In the genomic region with DNA sequence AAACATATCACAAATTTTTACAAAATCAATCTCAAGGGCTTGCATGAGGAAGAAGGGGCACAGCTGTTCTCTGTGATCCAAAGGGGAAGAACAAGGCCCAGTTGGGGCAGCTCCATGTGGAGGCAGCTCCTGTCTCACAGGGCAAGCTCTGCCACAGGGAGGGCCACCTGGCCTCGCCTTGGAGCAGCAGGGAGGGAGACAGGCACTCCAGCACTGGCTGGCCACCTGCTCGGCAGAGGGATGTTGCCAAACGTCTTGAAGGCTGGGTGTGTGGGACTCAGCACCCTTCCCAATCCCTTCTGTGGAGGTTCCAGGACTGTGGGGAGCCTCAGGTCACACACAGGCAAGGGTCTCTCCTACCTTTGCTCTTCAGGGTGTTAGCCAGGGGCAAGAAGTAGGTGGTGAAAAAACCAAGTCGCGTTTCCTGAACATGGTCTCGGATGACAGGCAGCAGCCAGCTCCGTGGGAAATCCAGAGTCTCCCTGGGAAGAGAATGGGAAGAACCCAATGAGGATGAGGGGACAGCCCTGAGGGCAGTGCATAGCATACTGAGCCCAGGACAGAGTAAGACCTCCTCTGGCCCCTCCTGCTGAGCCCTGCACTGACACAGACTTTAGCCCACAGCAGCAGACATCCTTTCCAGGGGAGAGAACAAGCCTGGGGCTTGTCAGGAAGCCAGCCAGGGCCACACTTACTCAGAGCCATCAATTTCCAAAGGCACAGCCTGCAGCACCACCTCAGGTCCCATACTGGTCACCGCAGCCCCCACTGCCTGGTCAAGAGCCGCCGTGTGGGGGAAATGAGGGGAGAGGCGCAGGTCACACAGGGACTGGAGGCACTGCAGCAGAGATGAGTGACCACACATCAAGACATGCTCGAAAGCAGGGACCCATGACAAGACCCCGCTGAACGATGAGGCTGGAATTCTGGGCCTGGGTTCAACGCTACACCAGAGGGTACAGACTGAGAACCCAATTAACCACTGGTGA, we compare ENCODE assay signal across 16 cellular contexts. TPM values are rescaled to one million over a fixed set of nuclear protein-coding genes. Genes with fewer than 3 reads are reported as not detected.
DNase-seq lines count a peak whose midpoint lies in the region; ATAC-seq and TF ChIP-seq lines count a peak whose summit lies in the region.
"Had no signal": no experiment of that assay in that cellular context is flagged by ENCODE, and none has a peak within 500 bp of the region (broad histone marks: within the 10 kb centered on the region; RNA-seq: fewer than 3 reads in every experiment).

No MANE protein-coding gene starts in this region.

- POLR2A ChIA-PET in WTC11 (lab: Charles Lee): no interaction called here

- H3K27ac Mint-ChIP-seq in activated naive CD8-positive, alpha-beta T cell treated with anti-CD3 and anti-CD28 coated beads, Interleukin-2, amount 50 U/mL, for 24 hours: no peak overlapping the region
- no peak overlapping the region for H3K27ac Mint-ChIP-seq in activated naive CD8-positive, alpha-beta T cell treated with anti-CD3 and anti-CD28 coated beads for 36 hours
- no peak overlapping the region for H3K27ac Mint-ChIP-seq in WTC11

- no peak overlapping the region for H3K4me3 ChIP-seq in neutrophil (ENCODE audit: low read depth in 1 of 2, low read length in 1 of 2)
- H3K4me3 ChIP-seq in right lobe of liver: no peak overlapping the region

- no peaks in the 10 kb centered on the region for H3K27me3 Mint-ChIP-seq in activated naive CD8-positive, alpha-beta T cell treated with anti-CD3 and anti-CD28 coated beads, Interleukin-2, amount 50 U/mL, for 24 hours
- no peaks in the 10 kb centered on the region for H3K27me3 Mint-ChIP-seq in activated naive CD8-positive, alpha-beta T cell treated with anti-CD3 and anti-CD28 coated beads for 36 hours
- no peaks in the 10 kb centered on the region for H3K27me3 Mint-ChIP-seq in WTC11 (ENCODE audit: low read depth)
- H3K27me3 Mint-ChIP-seq: CD4-positive, alpha-beta memory T cell had no signal

- H3K27me3 ChIP-seq in neutrophil: no peaks in the 10 kb centered on the region
- no peaks in the 10 kb centered on the region for H3K27me3 ChIP-seq in right lobe of liver

- peaks cover 17% of the 10 kb centered on the region for H3K36me3 Mint-ChIP-seq in activated naive CD8-positive, alpha-beta T cell treated with anti-CD3 and anti-CD28 coated beads, Interleukin-2, amount 50 U/mL, for 24 hours (ENCODE audit: low read depth)
- H3K36me3 Mint-ChIP-seq in activated naive CD8-positive, alpha-beta T cell treated with anti-CD3 and anti-CD28 coated beads for 36 hours: peaks cover 7% of the 10 kb centered on the region
- peaks cover 28% of the 10 kb centered on the region for H3K36me3 Mint-ChIP-seq in WTC11

- 87% methylated on average over 9 of the region's 15 CpGs for WGBS in right lobe of liver (ENCODE audit: insufficient coverage, low coverage, low lambda C conversion rate, missing lambda C conversion rate)

- no peaks in the 10 kb centered on the region for H3K9me3 Mint-ChIP-seq in activated naive CD8-positive, alpha-beta T cell treated with anti-CD3 and anti-CD28 coated beads, Interleukin-2, amount 50 U/mL, for 24 hours
- H3K9me3 Mint-ChIP-seq in activated naive CD8-positive, alpha-beta T cell treated with anti-CD3 and anti-CD28 coated beads for 36 hours: no peaks in the 10 kb centered on the region
- no peaks in the 10 kb centered on the region for H3K9me3 Mint-ChIP-seq in WTC11
- H3K9me3 Mint-ChIP-seq: CD4-positive, alpha-beta memory T cell had no signal

- no peak for TF ChIP-seq CTCF in WTC11 (IDR thresholded peaks at IDR 0.05)
- TF ChIP-seq CTCF in neutrophil (IDR thresholded peaks at IDR 0.05): no peak
- no peak for TF ChIP-seq CTCF in right lobe of liver (IDR thresholded peaks at IDR 0.05)

- ATAC-seq in activated naive CD8-positive, alpha-beta T cell treated with anti-CD3 and anti-CD28 coated beads, Interleukin-2, amount 50 U/mL, for 24 hours: peak; percentile 23
- ATAC-seq in WTC11 (peak; percentile 16; the same call in 1 of the 2 replicates), right lobe of liver (no peak)
- ATAC-seq: HepG2 had no signal

- H3K4me1 Mint-ChIP-seq in activated naive CD8-positive, alpha-beta T cell treated with anti-CD3 and anti-CD28 coated beads, Interleukin-2, amount 50 U/mL, for 24 hours: no peaks in the 10 kb centered on the region
- H3K4me1 Mint-ChIP-seq in activated naive CD8-positive, alpha-beta T cell treated with anti-CD3 and anti-CD28 coated beads for 36 hours: no peaks in the 10 kb centered on the region
- no peaks in the 10 kb centered on the region for H3K4me1 Mint-ChIP-seq in WTC11
- H3K4me1 Mint-ChIP-seq: CD4-positive, alpha-beta memory T cell had no signal

- H3K4me3 Mint-ChIP-seq in activated naive CD8-positive, alpha-beta T cell treated with anti-CD3 and anti-CD28 coated beads, Interleukin-2, amount 50 U/mL, for 24 hours: no peak overlapping the region
- no peak overlapping the region for H3K4me3 Mint-ChIP-seq in activated naive CD8-positive, alpha-beta T cell treated with anti-CD3 and anti-CD28 coated beads for 36 hours
- H3K4me3 Mint-ChIP-seq in WTC11: no peak overlapping the region

- intact Hi-C loops in right lobe of liver (cut with DNase I): no loop called here

- H3K27ac ChIP-seq in neutrophil (peak overlapping the region; percentile 66), right lobe of liver (no peak overlapping the region)

- peaks cover 47% of the 10 kb centered on the region for H3K36me3 ChIP-seq in neutrophil
- H3K36me3 ChIP-seq in right lobe of liver: peaks cover 0 to 11% (median 3%) of the 10 kb centered on the region in 4 donors

- H3K9me3 ChIP-seq in neutrophil (no peaks in the 10 kb centered on the region), right lobe of liver (no peaks in the 10 kb centered on the region)

- CTCF ChIA-PET in WTC11 (lab: Charles Lee): no interaction called here

- H3K4me1 ChIP-seq in neutrophil (ENCODE audit: control insufficient read depth in 1 of 2, insufficient read depth in 1 of 2, low read depth in 1 of 2, low read length in 1 of 2) (peaks cover 51 to 58% of the 10 kb centered on the region in 2 experiments), right lobe of liver (no peaks in the 10 kb centered on the region)

- no peak for DNase-seq in activated naive CD8-positive, alpha-beta T cell treated with anti-CD3 and anti-CD28 coated beads, Interleukin-2, amount 50 U/mL, for 24 hours
- no peak for DNase-seq in activated naive CD8-positive, alpha-beta T cell treated with anti-CD3 and anti-CD28 coated beads for 36 hours
- DNase-seq in WTC11 (ENCODE audit: low spot score) (no peak), NCI-H2227 treated with DMSO at 0.1 percent for 48 hours (lab: John Stamatoyannopoulos, UW) (no peak), NCI-H2029 (lab: John Stamatoyannopoulos, UW) (no peak), right lobe of liver (no peak)
- DNase-seq: AML-193; CD4-positive, alpha-beta memory T cell; H7; NCI-H1105 treated with DMSO at 0.1 percent for 48 hours; NCI-H187 treated with DMSO at 0.1 percent for 48 hours; NCI-H226; NCI-H526 treated with DMSO at 0.1 percent for 48 hours; NK-92 treated with Interleukin-12 subunit alpha and Interleukin-12 subunit beta, amount 100 ng/mL, for 24 hours had no signal

- no peak for TF ChIP-seq POLR2A in right lobe of liver (IDR thresholded peaks at IDR 0.05)

TF ChIP-seq in WTC11, 78 proteins besides CTCF, POLR2A, EP300 and RAD21 (continues in another document):
- TF ChIP-seq, protein P1, sequence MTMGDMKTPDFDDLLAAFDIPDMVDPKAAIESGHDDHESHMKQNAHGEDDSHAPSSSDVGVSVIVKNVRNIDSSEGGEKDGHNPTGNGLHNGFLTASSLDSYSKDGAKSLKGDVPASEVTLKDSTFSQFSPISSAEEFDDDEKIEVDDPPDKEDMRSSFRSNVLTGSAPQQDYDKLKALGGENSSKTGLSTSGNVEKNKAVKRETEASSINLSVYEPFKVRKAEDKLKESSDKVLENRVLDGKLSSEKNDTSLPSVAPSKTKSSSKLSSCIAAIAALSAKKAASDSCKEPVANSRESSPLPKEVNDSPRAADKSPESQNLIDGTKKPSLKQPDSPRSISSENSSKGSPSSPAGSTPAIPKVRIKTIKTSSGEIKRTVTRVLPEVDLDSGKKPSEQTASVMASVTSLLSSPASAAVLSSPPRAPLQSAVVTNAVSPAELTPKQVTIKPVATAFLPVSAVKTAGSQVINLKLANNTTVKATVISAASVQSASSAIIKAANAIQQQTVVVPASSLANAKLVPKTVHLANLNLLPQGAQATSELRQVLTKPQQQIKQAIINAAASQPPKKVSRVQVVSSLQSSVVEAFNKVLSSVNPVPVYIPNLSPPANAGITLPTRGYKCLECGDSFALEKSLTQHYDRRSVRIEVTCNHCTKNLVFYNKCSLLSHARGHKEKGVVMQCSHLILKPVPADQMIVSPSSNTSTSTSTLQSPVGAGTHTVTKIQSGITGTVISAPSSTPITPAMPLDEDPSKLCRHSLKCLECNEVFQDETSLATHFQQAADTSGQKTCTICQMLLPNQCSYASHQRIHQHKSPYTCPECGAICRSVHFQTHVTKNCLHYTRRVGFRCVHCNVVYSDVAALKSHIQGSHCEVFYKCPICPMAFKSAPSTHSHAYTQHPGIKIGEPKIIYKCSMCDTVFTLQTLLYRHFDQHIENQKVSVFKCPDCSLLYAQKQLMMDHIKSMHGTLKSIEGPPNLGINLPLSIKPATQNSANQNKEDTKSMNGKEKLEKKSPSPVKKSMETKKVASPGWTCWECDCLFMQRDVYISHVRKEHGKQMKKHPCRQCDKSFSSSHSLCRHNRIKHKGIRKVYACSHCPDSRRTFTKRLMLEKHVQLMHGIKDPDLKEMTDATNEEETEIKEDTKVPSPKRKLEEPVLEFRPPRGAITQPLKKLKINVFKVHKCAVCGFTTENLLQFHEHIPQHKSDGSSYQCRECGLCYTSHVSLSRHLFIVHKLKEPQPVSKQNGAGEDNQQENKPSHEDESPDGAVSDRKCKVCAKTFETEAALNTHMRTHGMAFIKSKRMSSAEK (CRISPR knock-in tag; IDR thresholded peaks at IDR 0.05; ENCODE audit: borderline replicate concordance): no peak
- TF ChIP-seq ZNF219 (CRISPR knock-in tag; IDR thresholded peaks at IDR 0.05; ENCODE audit: borderline replicate concordance): no peak
- no peak for TF ChIP-seq ZNF317 (CRISPR knock-in tag; IDR thresholded peaks at IDR 0.05; ENCODE audit: borderline replicate concordance, low read depth)
- TF ChIP-seq GABPB1 (CRISPR knock-in tag; IDR thresholded peaks at IDR 0.05): no peak

RNA-seq across cellular contexts. Expression of a gene that starts 21.9 kb away (rescaled TPM):
- 10 to 100 TPM; 82.2 to 88.4 TPM for total RNA-seq in activated naive CD8-positive, alpha-beta T cell treated with anti-CD3 and anti-CD28 coated beads for 36 hours
- total RNA-seq in WTC11 (2021) (44.9 to 56.6 TPM (median 45.6 TPM) in 3 replicates), right lobe of liver (10 to 100 TPM in 3 of 6 experiments, 1 to 10 TPM in 3; 6.7 to 23.2 (median 10.2) TPM)

RNA-seq across cellular contexts. Expression of a gene that starts 44.7 kb away (rescaled TPM):
- total RNA-seq in activated naive CD8-positive, alpha-beta T cell treated with anti-CD3 and anti-CD28 coated beads for 36 hours: 1 to 10 TPM; 8.8 to 9.5 TPM
- total RNA-seq in WTC11 (2021) (48.2 to 53.5 TPM (median 50.8 TPM) in 3 replicates), right lobe of liver (10 to 100 TPM in 2 of 6 experiments, 1 to 10 TPM in 4; 8.3 to 11.4 (median 9.7) TPM)

RNA-seq across cellular contexts. Expression of a gene that starts 46.8 kb away (rescaled TPM):
- total RNA-seq in activated naive CD8-positive, alpha-beta T cell treated with anti-CD3 and anti-CD28 coated beads for 36 hours: 100 to 1,000 TPM; 933 to 982 TPM
- 833 to 990 TPM (median 989 TPM) in 3 replicates for total RNA-seq in WTC11 (2021)
- 100 to 1,000 TPM; 100 to 228 (median 162) TPM for total RNA-seq in right lobe of liver

Comparison
In these comparisons a context has a peak if more than half of its experiments do, and no peak if none do; other contexts are left out.
1. ATAC-seq: peak in activated naive CD8-positive, alpha-beta T cell treated with anti-CD3 and anti-CD28 coated beads, Interleukin-2, amount 50 U/mL, for 24 hours (single experiment) and WTC11 (single experiment); none in right lobe of liver (0 of 4).